Comparison of ENCODE assay signal across 16 cellular contexts in the genomic region with DNA sequence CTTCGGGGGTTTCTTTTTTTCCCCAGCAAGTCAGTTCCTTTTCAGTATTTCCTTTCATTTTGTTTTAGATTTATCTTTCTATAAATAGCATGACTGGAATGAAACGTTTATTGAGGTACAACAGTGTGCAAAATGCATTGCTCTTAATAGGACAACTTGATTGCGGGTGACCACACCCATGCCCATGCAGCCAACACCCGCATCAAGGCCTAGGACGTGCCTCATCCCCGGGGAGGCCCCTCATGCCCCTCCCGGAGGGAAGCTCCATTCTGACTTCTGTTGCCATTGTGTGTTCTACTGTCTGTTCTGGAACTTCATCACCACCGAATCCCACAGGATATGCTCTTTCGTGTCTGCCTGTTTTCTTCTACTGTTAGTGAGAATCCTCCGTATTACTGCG.
"Had no signal": no experiment of that assay in that cellular context is flagged by ENCODE, and none has a peak within 500 bp of the region (broad histone marks: within the 10 kb centered on the region; RNA-seq: fewer than 3 reads in every experiment).

No MANE protein-coding gene starts in this region.

- H3K4me2 ChIP-seq: hepatocyte, smooth muscle cell had no signal

- H3K27ac ChIP-seq: colonic mucosa, hepatocyte, neutrophil had no signal

- H3K4me1 ChIP-seq: colonic mucosa had no signal

- ATAC-seq: mucosa of descending colon; naive thymus-derived CD8-positive, alpha-beta T cell; right cardiac atrium; stimulated activated effector memory CD8-positive, alpha-beta T cell treated with anti-CD3 and anti-CD28 coated beads, Interleukin-12 subunit alpha, Interleukin-12 subunit beta, amount 100 ng/mL, for 72 hours had no signal

- H3K9me3 ChIP-seq: colonic mucosa, mucosa of descending colon, neutrophil, tibial artery had no signal

- H3K27me3 ChIP-seq: colonic mucosa had no signal

- H3K4me3 ChIP-seq: colonic mucosa, hepatocyte, mucosa of descending colon, smooth muscle cell, tibial artery had no signal

- DNase-seq: cerebellar nuclear complex; colonic mucosa; dermis blood vessel endothelial cell; foreskin melanocyte; kidney glomerular epithelial cell; mammary epithelial cell; mucosa of descending colon; naive thymus-derived CD8-positive, alpha-beta T cell; right cardiac atrium; stimulated activated CD4-positive, alpha-beta T cell treated with anti-CD3 and anti-CD28 coated beads, Interleukin-4, amount 100 ng/mL, for 1 hour; stimulated activated CD8-positive, alpha-beta memory T cell treated with anti-CD3 and anti-CD28 coated beads, Interleukin-4, amount 100 ng/mL, for 48 hours had no signal

- H3K36me3 ChIP-seq: colonic mucosa, neutrophil, tibial artery had no signal
